1 cellular context compared by ENCODE assay signal in the genomic region with DNA sequence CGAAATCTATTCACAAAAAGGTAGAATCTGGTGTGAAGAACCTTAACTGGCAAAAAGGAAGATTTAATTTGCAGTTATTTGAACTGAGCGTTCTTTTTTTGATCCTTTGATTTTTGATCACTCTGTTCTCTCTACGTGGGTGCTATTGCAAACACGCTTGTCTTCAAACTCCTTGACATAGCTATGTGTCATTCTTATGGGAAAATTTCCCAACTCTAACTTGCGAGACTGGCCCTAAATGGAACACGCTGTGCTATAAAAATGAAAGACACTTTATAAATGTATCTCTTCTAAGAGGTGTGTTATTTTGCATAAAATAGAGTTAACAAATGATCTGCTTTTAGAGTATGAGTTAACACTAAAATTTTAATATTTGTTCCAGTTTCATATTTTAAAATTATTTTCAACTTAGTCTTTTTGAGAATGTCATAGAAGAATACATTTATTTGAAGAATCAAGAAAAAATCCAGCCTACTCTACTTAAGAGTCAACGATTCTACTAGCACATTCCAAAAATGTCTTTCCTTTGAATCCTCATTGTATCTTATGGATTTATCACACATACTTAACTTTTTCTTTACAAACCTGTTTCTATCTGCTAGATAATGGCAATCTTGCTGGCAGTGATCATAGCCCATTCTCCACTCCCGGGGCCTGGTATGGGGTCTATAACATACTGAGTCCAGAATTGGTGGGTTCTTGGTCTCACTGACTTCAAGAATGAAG.
TF ChIP-seq lines count a peak whose summit lies in the region.

No MANE protein-coding gene starts in this region.

TF ChIP-seq in IMR-90, 13 proteins besides CTCF, POLR2A, EP300 and RAD21 (continued from another document):
- TF ChIP-seq MXI1 (IDR thresholded peaks at IDR 0.05; ENCODE audit: borderline replicate concordance, low read depth, low read length) (no peak), RCOR1 (IDR thresholded peaks at IDR 0.05; ENCODE audit: insufficient replicate concordance, low read length) (no peak), MAZ (IDR thresholded peaks at IDR 0.05; ENCODE audit: borderline replicate concordance, low read depth, low read length) (no peak)
